Comparison of ENCODE assay signal across 19 cellular contexts in genomic region chr11:31714840-31715239, GRCh38.
DNase-seq lines count a peak whose midpoint lies in the region; ATAC-seq, FAIRE-seq and TF ChIP-seq lines count a peak whose summit lies in the region.
"Had no signal": no experiment of that assay in that cellular context is flagged by ENCODE, and none has a peak within 500 bp of the region (broad histone marks: within the 10 kb centered on the region; RNA-seq: fewer than 3 reads in every experiment).

No MANE protein-coding gene starts in this region.

- H3K36me3 Mint-ChIP-seq in GM23338 (ENCODE audit: low read depth) = peaks cover 8% of the 10 kb centered on the region; the same call in 2 of the 3 replicates

- H3K9me3 Mint-ChIP-seq in GM23338 = peaks cover 9% of the 10 kb centered on the region; the same call in 2 of the 3 replicates

- no peak overlapping the region for H3K4me3 ChIP-seq in GM23338
- H3K4me3 ChIP-seq: SJSA1 had no signal

- H3K79me2 ChIP-seq in GM23338 (replicated peaks; ENCODE audit: insufficient read depth) = no peaks in the 10 kb centered on the region

- H3K4me2 ChIP-seq in GM23338 = no peak overlapping the region

- peaks cover 19% of the 10 kb centered on the region for H3K4me1 ChIP-seq in GM23338 (ENCODE audit: insufficient read depth)

- no peak overlapping the region for H3K27ac ChIP-seq in GM23338 (ENCODE audit: low read depth)
- H3K27ac ChIP-seq: SJSA1 had no signal

- H3K27me3 ChIP-seq in GM23338 (ENCODE audit: insufficient read depth) = no peaks in the 10 kb centered on the region
- H3K27me3 ChIP-seq: SJSA1 had no signal

- no peaks in the 10 kb centered on the region for H3K27me3 Mint-ChIP-seq in GM23338 (ENCODE audit: insufficient read depth, low read depth, poor library complexity)
- H3K27me3 Mint-ChIP-seq: CD4-positive, CD25-positive, alpha-beta regulatory T cell had no signal

- no peaks in the 10 kb centered on the region for H4K20me1 ChIP-seq in GM23338 (replicated peaks; ENCODE audit: insufficient read depth)

- no peaks in the 10 kb centered on the region for H3K9me2 ChIP-seq in GM23338 (ENCODE audit: insufficient read depth)

- no peaks in the 10 kb centered on the region for H3K36me3 ChIP-seq in GM23338 (ENCODE audit: insufficient read depth)
- H3K36me3 ChIP-seq: SJSA1 had no signal

- DNase-seq in SKM-1 treated with dmso at 0.1 percent for 144 hours (lab: John Stamatoyannopoulos, UW; ENCODE audit: unreplicated experiment) (no peak), GM23338 (ENCODE audit: low spot score) (no peak), amniotic stem cell (lab: John Stamatoyannopoulos, UW) (no peak)
- DNase-seq: ACHN, Calu3, DMS79, KG1, NCI-H1048, NCI-H146, NCI-H446, NCI-H748 treated with DMSO at 0.1 percent for 48 hours, PC-3 had no signal

- H3K27ac Mint-ChIP-seq in GM23338 = no peak overlapping the region
- H3K27ac Mint-ChIP-seq: CD4-positive, CD25-positive, alpha-beta regulatory T cell had no signal

- no peak overlapping the region for H2AFZ ChIP-seq in GM23338

- no peak overlapping the region for H3K4me3 Mint-ChIP-seq in GM23338
- H3K4me3 Mint-ChIP-seq: CD4-positive, CD25-positive, alpha-beta regulatory T cell had no signal

- no peaks in the 10 kb centered on the region for H3F3A ChIP-seq in GM23338 (replicated peaks; ENCODE audit: low read depth)

- TF ChIP-seq CTCF in GM23338 (conservative IDR thresholded peaks at IDR 0.05; ENCODE audit: low read depth in 2 of 2) = no peak

- FAIRE-seq in islet of Langerhans (lab: Jason Lieb, UNC) = peak; percentile 5

- ATAC-seq in GM18861 (IDR thresholded peaks at IDR 0.05; ENCODE audit: unreplicated experiment) (peak; percentile 79), GM21529 (IDR thresholded peaks at IDR 0.05; ENCODE audit: unreplicated experiment) (peak; percentile 65), HG03039 (IDR thresholded peaks at IDR 0.05; ENCODE audit: unreplicated experiment) (peak; percentile 71), HG03097 (IDR thresholded peaks at IDR 0.05; ENCODE audit: low FRiP score, unreplicated experiment) (no peak), GM23338 (no peak)
- ATAC-seq: PC-3 had no signal

- peaks cover 14% of the 10 kb centered on the region for H3K4me1 Mint-ChIP-seq in GM23338

TF ChIP-seq in GM23338, 12 proteins besides CTCF, POLR2A, EP300 and RAD21:
- no peak for TF ChIP-seq POLR2AphosphoS5 (IDR thresholded peaks at IDR 0.05; ENCODE audit: low read depth)

Comparison
In these comparisons a context has a peak if more than half of its experiments do, and no peak if none do; other contexts are left out.
1. ATAC-seq: peak in GM18861 (single experiment), GM21529 (single experiment) and HG03039 (single experiment); none in HG03097 (single experiment) and GM23338 (single experiment).